Comparison of ENCODE assay signal across 8 cellular contexts in the genomic region with DNA sequence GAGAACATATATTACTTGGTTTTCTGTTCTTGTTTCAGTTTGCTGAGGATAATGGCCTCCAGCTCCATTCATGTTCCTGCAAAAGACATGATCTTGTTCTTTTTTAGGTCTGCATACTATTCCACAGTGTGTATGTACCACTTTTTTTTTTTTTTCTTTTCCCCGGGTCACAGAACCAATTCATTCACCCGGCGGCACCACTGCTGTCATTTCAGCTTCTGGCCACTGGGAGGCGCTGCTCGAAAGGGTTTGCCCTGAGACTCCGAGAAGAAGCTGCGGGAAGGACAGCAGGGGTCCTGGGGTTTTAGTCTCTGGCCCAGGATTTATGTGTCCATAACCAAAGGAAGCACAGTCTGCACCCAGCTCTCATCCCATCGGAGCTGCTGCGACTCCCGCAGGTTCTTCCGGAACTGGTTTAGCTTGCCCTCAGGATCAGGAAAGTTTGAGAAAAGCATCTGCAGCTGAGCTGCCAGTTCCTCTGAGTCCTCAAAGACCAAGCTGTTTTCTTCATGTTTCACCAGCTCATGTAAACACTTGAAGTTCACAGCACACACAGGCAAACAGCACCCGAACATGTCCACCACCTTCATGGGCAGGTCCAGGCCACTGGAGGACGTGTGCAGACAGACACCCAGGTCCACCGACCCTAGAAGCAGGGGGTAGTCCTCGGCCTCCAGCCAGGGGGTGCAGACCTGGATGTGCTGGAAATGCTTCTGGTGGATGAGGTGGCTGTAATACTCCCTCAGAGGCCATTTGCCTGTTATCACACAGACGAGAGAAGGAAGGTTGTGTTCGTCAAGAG.
A peak's percentile ranks its signal among the peaks of the same experiment; 100 is the strongest.
DNase-seq lines count a peak whose midpoint lies in the region; ATAC-seq and TF ChIP-seq lines count a peak whose summit lies in the region.
"Not testable (repeated sequence)": the region's sequence is repeated elsewhere in the genome, so short reads cannot be mapped to it uniquely, and the experiment has no call there.

No MANE protein-coding gene starts in this region.

- not testable (repeated sequence) for H3K4me3 ChIP-seq in KMS-11 (IDR thresholded peaks at IDR 0.05; ENCODE audit: insufficient read depth, low read depth, low read length)

- not testable (repeated sequence) for H3K4me2 ChIP-seq in KMS-11

- ATAC-seq in T-cell (replicated peaks in 1 of 4); activated T-cell treated with anti-CD3 and anti-CD28 coated beads, Interleukin-2, amount 50 U/mL, for 4 hours: not testable (repeated sequence)

- H3K4me1 Mint-ChIP-seq in T-cell; activated T-cell treated with anti-CD3 and anti-CD28 coated beads, Interleukin-2, amount 50 U/mL, for 4 hours (ENCODE audit: low read depth): not testable (repeated sequence)

- H2AFZ ChIP-seq in KMS-11 (ENCODE audit: low read depth) = not testable (repeated sequence)

- POLR2A ChIA-PET in T-cell (lab: Charles Lee) = not testable (repeated sequence)

- H3K79me2 ChIP-seq in KMS-11 (ENCODE audit: insufficient read depth, low read depth) = not testable (repeated sequence)

- H3K36me3 ChIP-seq in KMS-11 (ENCODE audit: insufficient read depth) = not testable (repeated sequence)

- not testable (repeated sequence) for H3K4me1 ChIP-seq in KMS-11 (ENCODE audit: low read depth, poor library complexity, severe bottlenecking)

- CTCF ChIA-PET in T-cell (lab: Charles Lee) = interaction anchor here (0.6 to 1.2 kb wide), 23 partner anchors 8 to 1529 kb away, joined by 3 to 6 read pairs (median 4); no protein-coding TSS in a partner anchor

- H4K20me1 ChIP-seq in KMS-11 (ENCODE audit: insufficient read depth) = not testable (repeated sequence)

- not testable (repeated sequence) for H3K4me3 Mint-ChIP-seq in T-cell; activated T-cell treated with anti-CD3 and anti-CD28 coated beads, Interleukin-2, amount 50 U/mL, for 4 hours

- H3K9me3 Mint-ChIP-seq in T-cell; activated T-cell treated with anti-CD3 and anti-CD28 coated beads, Interleukin-2, amount 50 U/mL, for 4 hours: not testable (repeated sequence)

- peaks cover 12 to 16% of the 10 kb centered on the region in 2 donors for H3K27me3 Mint-ChIP-seq in T-cell
- H3K27me3 Mint-ChIP-seq in activated T-cell treated with anti-CD3 and anti-CD28 coated beads, Interleukin-2, amount 50 U/mL, for 4 hours (ENCODE audit: low read depth) = peaks cover 15% of the 10 kb centered on the region

- H3K27ac ChIP-seq in KMS-11 = not testable (repeated sequence)

- H3K9ac ChIP-seq in KMS-11 = not testable (repeated sequence)

- TF ChIP-seq CTCF in KMS-11 (conservative IDR thresholded peaks at IDR 0.05; ENCODE audit: low read depth, low read length) = peak; percentile 60

- H3K27me3 ChIP-seq in KMS-11 (ENCODE audit: insufficient read depth, low read depth) = not testable (repeated sequence)

- DNase-seq in D341Med (ENCODE audit: low spot score) (peak; percentile 36), T-cell (peak in 30 of 34 experiments; percentile 6 to 50 (median 31)), dermis blood vessel endothelial cell (peak; percentile 49), iris pigment epithelial cell (ENCODE audit: low read depth) (peak; percentile 15), renal cortical epithelial cell (ENCODE audit: low read depth) (peak; percentile 6), stromal cell of bone marrow (ENCODE audit: low read depth) (peak; percentile 4)
- DNase-seq in activated T-cell treated with anti-CD3 and anti-CD28 coated beads, Interleukin-2, amount 50 U/mL, for 4 hours = peak; percentile 41

- not testable (repeated sequence) for H3K27ac Mint-ChIP-seq in T-cell

- not testable (repeated sequence) for H3K36me3 Mint-ChIP-seq in T-cell; activated T-cell treated with anti-CD3 and anti-CD28 coated beads, Interleukin-2, amount 50 U/mL, for 4 hours (ENCODE audit: insufficient read depth)
